In genomic region chr12:125330645-125331341, GRCh38 we compare ENCODE assay signal across 8 cellular contexts.
DNase-seq lines count a peak whose midpoint lies in the region; ATAC-seq, FAIRE-seq and TF ChIP-seq lines count a peak whose summit lies in the region.

No MANE protein-coding gene starts in this region.

- no peak overlapping the region for H2BK5ac ChIP-seq in mesendoderm (ENCODE audit: low read length)

- H3K9ac ChIP-seq in endothelial cell of umbilical vein (replicated peaks; ENCODE audit: extremely low read depth, insufficient read depth, low read length) (no peak overlapping the region), mesendoderm (ENCODE audit: low read length) (peak overlapping the region; percentile 79)

- no peaks in the 10 kb centered on the region for H3K4me1 ChIP-seq in endothelial cell of umbilical vein (ENCODE audit: control insufficient read depth, extremely low read depth, insufficient read depth, low read length)
- H3K4me1 ChIP-seq in mesendoderm (ENCODE audit: control insufficient read depth, low read depth, low read length) = no peaks in the 10 kb centered on the region

- peaks cover 5% of the 10 kb centered on the region for H3K27me3 Mint-ChIP-seq in activated CD4-positive, alpha-beta memory T cell treated with anti-CD3 and anti-CD28 coated beads, Interleukin-2, amount 10 ng/mL, durations not matched to agents 7 days and 5 days

- H3K36me3 ChIP-seq in endothelial cell of umbilical vein (ENCODE audit: control insufficient read depth in 2 of 2, extremely low read depth in 1 of 2, insufficient read depth in 2 of 2, low read length in 2 of 2) = no peaks in the 10 kb centered on the region
- no peaks in the 10 kb centered on the region for H3K36me3 ChIP-seq in mesendoderm (ENCODE audit: control insufficient read depth, insufficient read depth, low read length)

- H3K4me3 Mint-ChIP-seq in activated CD4-positive, alpha-beta memory T cell treated with anti-CD3 and anti-CD28 coated beads, Interleukin-2, amount 10 ng/mL, durations not matched to agents 7 days and 5 days = no peak overlapping the region

- no peak overlapping the region for H2BK120ac ChIP-seq in mesendoderm (ENCODE audit: low read depth, low read length)

- H2BK15ac ChIP-seq in mesendoderm (replicated peaks; ENCODE audit: low read depth) = no peak overlapping the region

- H3K4me3 ChIP-seq in endothelial cell of umbilical vein (replicated peaks in 1 of 3; ENCODE audit: insufficient read depth in 1 of 3, low read depth in 1 of 3, low read length in 3 of 3) (no peak overlapping the region), mesendoderm (ENCODE audit: low read length) (peak overlapping the region; percentile 67)

- peak; percentile 69 to 86 for TF ChIP-seq CTCF in endothelial cell of umbilical vein (IDR thresholded peaks at IDR 0.05; ENCODE audit: extremely low read depth in 1 of 2, insufficient read depth in 1 of 2, low read depth in 1 of 2, low read length in 2 of 2)

- no peaks in the 10 kb centered on the region for H3K79me1 ChIP-seq in mesendoderm (ENCODE audit: low read length)

- H3K9me1 ChIP-seq in endothelial cell of umbilical vein (replicated peaks; ENCODE audit: control insufficient read depth, extremely low read depth, insufficient read depth, low read length) = no peaks in the 10 kb centered on the region

- no peak overlapping the region for H3K27ac Mint-ChIP-seq in activated CD4-positive, alpha-beta memory T cell treated with anti-CD3 and anti-CD28 coated beads, Interleukin-2, amount 10 ng/mL, durations not matched to agents 7 days and 5 days

- POLR2A ChIA-PET in activated CD4-positive, alpha-beta memory T cell treated with anti-CD3 and anti-CD28 coated beads, Interleukin-2, amount 10 ng/mL, durations not matched to agents 7 days and 5 days (lab: Charles Lee) = no interaction called here
- POLR2A ChIA-PET in endothelial cell of umbilical vein (lab: Charles Lee) = no interaction called here

- no peak overlapping the region for H4K8ac ChIP-seq in mesendoderm (ENCODE audit: low read depth, low read length)

- DNase-seq in ELR (ENCODE audit: low read depth) (peak; percentile 36), LoVo (ENCODE audit: low spot score) (peak; percentile 58), endothelial cell of umbilical vein (ENCODE audit: low read depth, low spot score) (peak; percentile 16), mesendoderm (peak; percentile 79), NCI-H1048 (lab: John Stamatoyannopoulos, UW) (no peak)
- DNase-seq in activated CD4-positive, alpha-beta memory T cell treated with anti-CD3 and anti-CD28 coated beads, Interleukin-2, amount 10 ng/mL, durations not matched to agents 7 days and 5 days = peak; percentile 53
- DNase-seq in stimulated activated CD8-positive, alpha-beta memory T cell treated with anti-CD3 and anti-CD28 coated beads, Interleukin-15, amount 100 ng/mL, for 24 hours (ENCODE audit: low read depth) = peak; percentile 31

- TF ChIP-seq POLR2A in endothelial cell of umbilical vein (IDR thresholded peaks at IDR 0.05; ENCODE audit: low read depth, low read length) = no peak

- dilution Hi-C loops in endothelial cell of umbilical vein (cut with MboI; ENCODE audit: extremely low pct_ligation_motif_present, low sequenced_read_pairs) = no loop called here

- no peak overlapping the region for H3K27ac ChIP-seq in endothelial cell of umbilical vein (ENCODE audit: insufficient read depth, low read depth, low read length)
- H3K27ac ChIP-seq in mesendoderm (ENCODE audit: low read depth, low read length) = no peak overlapping the region

- no peaks in the 10 kb centered on the region for H3K9me3 ChIP-seq in endothelial cell of umbilical vein (replicated peaks; ENCODE audit: control insufficient read depth, insufficient read depth, low read length)

- FAIRE-seq in endothelial cell of umbilical vein (lab: Jason Lieb, UNC) = no peak

- intact Hi-C loops in endothelial cell of umbilical vein (cut with micrococcal nuclease) = loop anchor here (1.0 to 5.0 kb wide), 2 partner anchors 73 to 148 kb away; no protein-coding TSS in a partner anchor

- CTCF ChIA-PET in activated CD4-positive, alpha-beta memory T cell treated with anti-CD3 and anti-CD28 coated beads, Interleukin-2, amount 10 ng/mL, durations not matched to agents 7 days and 5 days (lab: Charles Lee) = interaction anchor here (1.0 to 3.6 kb wide), 8 partner anchors 9 to 325 kb away, joined by 3 to 21 read pairs (median 4); no protein-coding TSS in a partner anchor
- CTCF ChIA-PET in endothelial cell of umbilical vein (lab: Charles Lee) = interaction anchor here (1.3 to 1.8 kb wide), 3 partner anchors 10 to 73 kb away, joined by 4 to 9 read pairs (median 7); no protein-coding TSS in a partner anchor

- H3K4me1 Mint-ChIP-seq in activated CD4-positive, alpha-beta memory T cell treated with anti-CD3 and anti-CD28 coated beads, Interleukin-2, amount 10 ng/mL, durations not matched to agents 7 days and 5 days = no peaks in the 10 kb centered on the region

- no peaks in the 10 kb centered on the region for H3K9me3 Mint-ChIP-seq in activated CD4-positive, alpha-beta memory T cell treated with anti-CD3 and anti-CD28 coated beads, Interleukin-2, amount 10 ng/mL, durations not matched to agents 7 days and 5 days

- peak; percentile 87 for ATAC-seq in GM21576 (IDR thresholded peaks at IDR 0.05; ENCODE audit: unreplicated experiment)

- no peak overlapping the region for H4K5ac ChIP-seq in mesendoderm (ENCODE audit: low read length)

- peak overlapping the region; percentile 85 for H3K56ac ChIP-seq in mesendoderm (ENCODE audit: low read length)

- BruUV-seq in endothelial cell of umbilical vein (replicated peaks; lab: Mats Ljungman, UMichigan) = no TSS peak

- H3K27me3 ChIP-seq in endothelial cell of umbilical vein (ENCODE audit: control insufficient read depth in 2 of 2, insufficient read depth in 2 of 2, low read length in 2 of 2) (no peaks in the 10 kb centered on the region), mesendoderm (ENCODE audit: insufficient read depth, low read length, poor library complexity) (no peaks in the 10 kb centered on the region)

- no peak overlapping the region for H3K4me2 ChIP-seq in endothelial cell of umbilical vein (ENCODE audit: insufficient read depth, low read length)
- H3K4me2 ChIP-seq in mesendoderm (ENCODE audit: low read length) = peak overlapping the region; percentile 92

- no peaks in the 10 kb centered on the region for H3K36me3 Mint-ChIP-seq in activated CD4-positive, alpha-beta memory T cell treated with anti-CD3 and anti-CD28 coated beads, Interleukin-2, amount 10 ng/mL, durations not matched to agents 7 days and 5 days (ENCODE audit: low read depth)

- H3K4ac ChIP-seq in mesendoderm (ENCODE audit: low read depth, low read length) = no peak overlapping the region

- no peaks in the 10 kb centered on the region for H3K79me2 ChIP-seq in endothelial cell of umbilical vein (ENCODE audit: control insufficient read depth, insufficient read depth, low read length)
- H3K79me2 ChIP-seq in mesendoderm (ENCODE audit: control insufficient read depth, insufficient read depth, low read length) = no peaks in the 10 kb centered on the region

- H3K23ac ChIP-seq in mesendoderm (ENCODE audit: low read length) = no peak overlapping the region

- no peaks in the 10 kb centered on the region for H4K20me1 ChIP-seq in endothelial cell of umbilical vein (replicated peaks; ENCODE audit: control insufficient read depth, extremely low read depth, insufficient read depth, low read length)

- H3K18ac ChIP-seq in mesendoderm (ENCODE audit: low read length) = peak overlapping the region; percentile 77

- no peak overlapping the region for H2AK5ac ChIP-seq in mesendoderm (ENCODE audit: low read length)

- WGBS in mesendoderm (ENCODE audit: extremely low coverage, insufficient coverage, low lambda C conversion rate) = no CpG with 5 or more reads among the region's 30 CpGs

- H2AFZ ChIP-seq in endothelial cell of umbilical vein (ENCODE audit: low read depth, low read length) = no peak overlapping the region

TF ChIP-seq in endothelial cell of umbilical vein, 7 proteins besides CTCF, POLR2A, EP300 and RAD21:
- TF ChIP-seq FOS (IDR thresholded peaks at IDR 0.05; ENCODE audit: borderline replicate concordance, insufficient read depth, low read length) (no peak), GATA2 (IDR thresholded peaks at IDR 0.05; ENCODE audit: insufficient read depth, insufficient read length, low read depth, low read length) (no peak), JUN (IDR thresholded peaks at IDR 0.05; ENCODE audit: borderline replicate concordance, insufficient read depth, insufficient read length, low read depth) (no peak), EZH2 (IDR thresholded peaks at IDR 0.05; ENCODE audit: borderline replicate concordance, low read depth, low read length, severe bottlenecking) (no peak), POLR2AphosphoS5 (IDR thresholded peaks at IDR 0.05; ENCODE audit: insufficient read depth, low read depth, low read length) (no peak), MYC (IDR thresholded peaks at IDR 0.05; ENCODE audit: low read depth, low read length) (no peak)
- TF ChIP-seq, protein P1, sequence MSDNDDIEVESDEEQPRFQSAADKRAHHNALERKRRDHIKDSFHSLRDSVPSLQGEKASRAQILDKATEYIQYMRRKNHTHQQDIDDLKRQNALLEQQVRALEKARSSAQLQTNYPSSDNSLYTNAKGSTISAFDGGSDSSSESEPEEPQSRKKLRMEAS (IDR thresholded peaks at IDR 0.05; ENCODE audit: insufficient read depth, insufficient read length) = no peak
